In genomic region chr7:128841171-128841690, GRCh38 we compare ENCODE assay signal across 17 cellular contexts. TPM values are rescaled to one million over a fixed set of nuclear protein-coding genes. Genes with fewer than 3 reads are reported as not detected.
DNase-seq lines count a peak whose midpoint lies in the region; ATAC-seq and TF ChIP-seq lines count a peak whose summit lies in the region.
"Had no signal": no experiment of that assay in that cellular context is flagged by ENCODE, and none has a peak within 500 bp of the region (broad histone marks: within the 10 kb centered on the region; RNA-seq: fewer than 3 reads in every experiment).

No MANE protein-coding gene starts in this region.

- intact Hi-C loops in esophagus muscularis mucosa (cut with DNase I): no loop called here
- intact Hi-C loops in activated CD4-positive, alpha-beta memory T cell treated with anti-CD3 and anti-CD28 coated beads for 36 hours (cut with micrococcal nuclease): loop anchor here (1.0 kb wide), 1 partner anchor 250 kb away; no protein-coding TSS in a partner anchor

- CTCF ChIA-PET in activated CD4-positive, alpha-beta memory T cell treated with anti-CD3 and anti-CD28 coated beads for 36 hours (lab: Charles Lee): interaction anchor here (1.2 to 4.7 kb wide), 5 partner anchors 10 to 42 kb away, joined by 3 to 27 read pairs (median 11); partner anchors contain the start of gene ATP6V1F

- TF ChIP-seq CTCF in esophagus muscularis mucosa (IDR thresholded peaks at IDR 0.05): no peak

- no peaks in the 10 kb centered on the region for H3K9me3 Mint-ChIP-seq in activated CD4-positive, alpha-beta memory T cell treated with anti-CD3 and anti-CD28 coated beads for 36 hours
- H3K9me3 Mint-ChIP-seq in stimulated activated effector memory CD8-positive, alpha-beta T cell treated with anti-CD3 and anti-CD28 coated beads, Interleukin-12 subunit alpha, Interleukin-12 subunit beta, amount 100 ng/mL, for 72 hours: no peaks in the 10 kb centered on the region
- H3K9me3 Mint-ChIP-seq: CD4-positive, CD25-positive, alpha-beta regulatory T cell had no signal

- H3K4me1 ChIP-seq in esophagus muscularis mucosa (peaks cover 10 to 32% (median 23%) of the 10 kb centered on the region in 4 donors), skeletal muscle tissue (ENCODE audit: control insufficient read depth in 3 of 3, insufficient read depth in 3 of 3, low read length in 3 of 3) (peaks cover 15 to 90% (median 82%) of the 10 kb centered on the region in 3 donors)
- H3K4me1 ChIP-seq: A549 had no signal

- TF ChIP-seq EP300 in esophagus muscularis mucosa (IDR thresholded peaks at IDR 0.05): no peak

- H3K27ac ChIP-seq in esophagus muscularis mucosa (replicated peaks in 1 of 4) (peak overlapping the region; percentile 41 to 98 (median 80)), skeletal muscle tissue (ENCODE audit: low read depth, low read length) (peak overlapping the region; percentile 76)
- H3K27ac ChIP-seq: A549, SJSA1 had no signal

- H3K27me3 ChIP-seq in esophagus muscularis mucosa (no peaks in the 10 kb centered on the region), skeletal muscle tissue (ENCODE audit: control insufficient read depth in 3 of 3, insufficient read depth in 3 of 3, low read length in 3 of 3) (no peaks in the 10 kb centered on the region)
- H3K27me3 ChIP-seq: SJSA1 had no signal

- H3K4me3 ChIP-seq in esophagus muscularis mucosa (no peak overlapping the region), skeletal muscle tissue (ENCODE audit: low read length in 3 of 3) (no peak overlapping the region)
- H3K4me3 ChIP-seq: A549, SJSA1 had no signal

- DNase-seq in NCI-H2029 (lab: John Stamatoyannopoulos, UW): peak; percentile 30
- DNase-seq in NCI-H2029 treated with DMSO at 0.1 percent for 48 hours (lab: John Stamatoyannopoulos, UW): no peak
- peak; percentile 39 for DNase-seq in NCI-H510A (lab: John Stamatoyannopoulos, UW)
- DNase-seq in esophagus muscularis mucosa (ENCODE audit: extremely low spot score): no peak
- no peak for DNase-seq in activated CD4-positive, alpha-beta memory T cell treated with anti-CD3 and anti-CD28 coated beads for 36 hours
- DNase-seq in stimulated activated effector memory CD8-positive, alpha-beta T cell treated with anti-CD3 and anti-CD28 coated beads, Interleukin-12 subunit alpha, Interleukin-12 subunit beta, amount 100 ng/mL, for 72 hours (ENCODE audit: low spot score in 2 of 2): no peak
- DNase-seq in MV-4-11 (lab: John Stamatoyannopoulos, UW): no peak
- DNase-seq: GOT3, KG1, NCI-H1417, NCI-H524 treated with DMSO at 0.1 percent for 48 hours, T1000 had no signal

- no peak for TF ChIP-seq POLR2A in esophagus muscularis mucosa (IDR thresholded peaks at IDR 0.05; ENCODE audit: low read depth)

- peaks cover 63 to 100% (median 99%) of the 10 kb centered on the region in 4 donors for H3K36me3 ChIP-seq in esophagus muscularis mucosa
- peaks cover 95 to 100% (median 95%) of the 10 kb centered on the region in 3 donors for H3K36me3 ChIP-seq in skeletal muscle tissue (ENCODE audit: control insufficient read depth in 3 of 3, insufficient read depth in 3 of 3, low read length in 3 of 3)

- POLR2A ChIA-PET in activated CD4-positive, alpha-beta memory T cell treated with anti-CD3 and anti-CD28 coated beads for 36 hours (lab: Charles Lee): no interaction called here

- H3K27ac Mint-ChIP-seq in activated CD4-positive, alpha-beta memory T cell treated with anti-CD3 and anti-CD28 coated beads for 36 hours: no peak overlapping the region
- H3K27ac Mint-ChIP-seq in stimulated activated effector memory CD8-positive, alpha-beta T cell treated with anti-CD3 and anti-CD28 coated beads, Interleukin-12 subunit alpha, Interleukin-12 subunit beta, amount 100 ng/mL, for 72 hours: no peak overlapping the region
- H3K27ac Mint-ChIP-seq: activated CD4-positive, alpha-beta T cell treated with anti-CD3 and anti-CD28 coated beads for 36 hours had no signal

- H3K27me3 Mint-ChIP-seq in activated CD4-positive, alpha-beta memory T cell treated with anti-CD3 and anti-CD28 coated beads for 36 hours: no peaks in the 10 kb centered on the region
- H3K27me3 Mint-ChIP-seq: activated CD4-positive, alpha-beta T cell treated with anti-CD3 and anti-CD28 coated beads for 36 hours; CD4-positive, CD25-positive, alpha-beta regulatory T cell had no signal

- peak overlapping the region in 2 of 3 donors; percentile 3 to 40 for H3K9ac ChIP-seq in skeletal muscle tissue (ENCODE audit: low read depth in 1 of 3, low read length in 3 of 3)

- H3K9me3 ChIP-seq in esophagus muscularis mucosa (no peaks in the 10 kb centered on the region), skeletal muscle tissue (ENCODE audit: control insufficient read depth in 3 of 3, low read length in 3 of 3) (no peaks in the 10 kb centered on the region)
- H3K9me3 ChIP-seq: A549, SJSA1 had no signal

- H3K4me1 Mint-ChIP-seq in activated CD4-positive, alpha-beta memory T cell treated with anti-CD3 and anti-CD28 coated beads for 36 hours (ENCODE audit: low read depth): peaks cover 5% of the 10 kb centered on the region
- H3K4me1 Mint-ChIP-seq in stimulated activated effector memory CD8-positive, alpha-beta T cell treated with anti-CD3 and anti-CD28 coated beads, Interleukin-12 subunit alpha, Interleukin-12 subunit beta, amount 100 ng/mL, for 72 hours: peaks cover 6% of the 10 kb centered on the region
- H3K4me1 Mint-ChIP-seq: activated CD4-positive, alpha-beta T cell treated with anti-CD3 and anti-CD28 coated beads for 36 hours had no signal

- no peak overlapping the region for H3K4me3 Mint-ChIP-seq in activated CD4-positive, alpha-beta memory T cell treated with anti-CD3 and anti-CD28 coated beads for 36 hours
- H3K4me3 Mint-ChIP-seq in stimulated activated effector memory CD8-positive, alpha-beta T cell treated with anti-CD3 and anti-CD28 coated beads, Interleukin-12 subunit alpha, Interleukin-12 subunit beta, amount 100 ng/mL, for 72 hours: no peak overlapping the region
- H3K4me3 Mint-ChIP-seq: activated CD4-positive, alpha-beta T cell treated with anti-CD3 and anti-CD28 coated beads for 36 hours had no signal

- WGBS in esophagus muscularis mucosa: 80% methylated on average over 8 of the region's 17 CpGs

- no peaks in the 10 kb centered on the region for H3K36me3 Mint-ChIP-seq in activated CD4-positive, alpha-beta memory T cell treated with anti-CD3 and anti-CD28 coated beads for 36 hours
- H3K36me3 Mint-ChIP-seq in stimulated activated effector memory CD8-positive, alpha-beta T cell treated with anti-CD3 and anti-CD28 coated beads, Interleukin-12 subunit alpha, Interleukin-12 subunit beta, amount 100 ng/mL, for 72 hours: no peaks in the 10 kb centered on the region
- H3K36me3 Mint-ChIP-seq: CD4-positive, CD25-positive, alpha-beta regulatory T cell had no signal

- ATAC-seq in stimulated activated effector memory CD8-positive, alpha-beta T cell treated with anti-CD3 and anti-CD28 coated beads, Interleukin-12 subunit alpha, Interleukin-12 subunit beta, amount 100 ng/mL, for 72 hours: no peak

RNA-seq across cellular contexts. Expression of gene FLNC, which starts 11.0 kb away (rescaled TPM):
- total RNA-seq in esophagus muscularis mucosa: 100 to 1,000 TPM; 391 to 932 (median 533) TPM
- total RNA-seq in skeletal muscle tissue: 611 TPM
- under 1 TPM in 1 of 2 experiments, not detected in 1; 0.05 TPM for total RNA-seq in activated CD4-positive, alpha-beta memory T cell treated with anti-CD3 and anti-CD28 coated beads for 36 hours
- total RNA-seq: CD4-positive, CD25-positive, alpha-beta regulatory T cell had no signal

RNA-seq across cellular contexts. Expression of gene ATP6V1F, which starts 21.4 kb away (rescaled TPM):
- total RNA-seq in esophagus muscularis mucosa (100 to 1,000 TPM in 2 of 4 donors, 10 to 100 TPM in 2; 74.3 to 108 (median 91.9) TPM), skeletal muscle tissue (66.3 TPM)
- total RNA-seq in activated CD4-positive, alpha-beta memory T cell treated with anti-CD3 and anti-CD28 coated beads for 36 hours: 100 to 1,000 TPM; 113 to 117 TPM

RNA-seq across cellular contexts. Expression of gene CCDC136, which starts 49.5 kb away (rescaled TPM):
- total RNA-seq in esophagus muscularis mucosa (10 to 100 TPM; 20.7 to 36.5 (median 33.7) TPM), skeletal muscle tissue (4.7 TPM)
- total RNA-seq in activated CD4-positive, alpha-beta memory T cell treated with anti-CD3 and anti-CD28 coated beads for 36 hours: 1 to 10 TPM; 8.8 to 8.9 TPM

Comparison
In these comparisons a context has a peak if more than half of its experiments do, and no peak if none do; other contexts are left out.
1. DNase-seq: peak in NCI-H2029 (single experiment) and NCI-H510A (single experiment); none in NCI-H2029 treated with DMSO at 0.1 percent for 48 hours (single experiment), esophagus muscularis mucosa (single experiment), activated CD4-positive, alpha-beta memory T cell treated with anti-CD3 and anti-CD28 coated beads for 36 hours (single experiment), stimulated activated effector memory CD8-positive, alpha-beta T cell treated with anti-CD3 and anti-CD28 coated beads, Interleukin-12 subunit alpha, Interleukin-12 subunit beta, amount 100 ng/mL, for 72 hours (0 of 2) and MV-4-11 (single experiment).
2. RNA of gene FLNC, which starts 11.0 kb away (total RNA-seq): 391 to 932 TPM in esophagus muscularis mucosa and 611 TPM in skeletal muscle tissue (single experiment); 0.05 TPM in activated CD4-positive, alpha-beta memory T cell treated with anti-CD3 and anti-CD28 coated beads for 36 hours; every median in the first group is over 100 times any median in the second.